Comparison of ENCODE assay signal across 7 cellular contexts in genomic region chr10:125064681-125065492, GRCh38.
DNase-seq lines count a peak whose midpoint lies in the region; ATAC-seq and TF ChIP-seq lines count a peak whose summit lies in the region.

No MANE protein-coding gene starts in this region.

- peaks cover 92 to 99% of the 10 kb centered on the region in 2 donors for H3K4me1 Mint-ChIP-seq in immature natural killer cell

- peaks cover 4 to 23% (median 11%) of the 10 kb centered on the region in 3 donors for H3K27me3 Mint-ChIP-seq in immature natural killer cell (ENCODE audit: low read depth in 3 of 3)

- intact Hi-C loops in tibial artery (cut with DNase I; ENCODE audit: low total_unique reads), result loop anchor here (5.0 to 10.0 kb wide), 3 partner anchors 63 to 150 kb away; partner anchors contain the start of gene CTBP2

- H3K27ac Mint-ChIP-seq in immature natural killer cell, result peak overlapping the region; percentile 77 to 95 (median 90)

- no peak overlapping the region for H3K4me3 ChIP-seq in tibial artery

- H3K27ac ChIP-seq in tibial artery, result peak overlapping the region; percentile 64 to 94

- no peaks in the 10 kb centered on the region for H3K36me3 ChIP-seq in tibial artery

- no peaks in the 10 kb centered on the region for H3K27me3 ChIP-seq in tibial artery

- H3K9me3 Mint-ChIP-seq in immature natural killer cell, result no peaks in the 10 kb centered on the region

- H3K36me3 Mint-ChIP-seq in immature natural killer cell, result peaks cover 0 to 5% (median 2%) of the 10 kb centered on the region in 3 donors

- DNase-seq in GM13976 (ENCODE audit: low spot score) (peak; percentile 86), HPDE6-E6E7 (ENCODE audit: extremely low spot score) (peak; percentile 83), immature natural killer cell (peak; percentile 66 to 73 (median 70)), tibial artery (no peak), T1000 (lab: John Stamatoyannopoulos, UW) (no peak)
- peak; percentile 18 to 27 for DNase-seq in activated CD4-positive, alpha-beta T cell treated with anti-CD3 and anti-CD28 coated beads, Interleukin-2, amount 50 U/mL, for 48 hours

- no peak for TF ChIP-seq CTCF in GM13976 (IDR thresholded peaks at IDR 0.05; ENCODE audit: borderline replicate concordance, control extremely low read depth, extremely low read depth, insufficient read depth, missing control alignments)
- TF ChIP-seq CTCF in tibial artery (IDR thresholded peaks at IDR 0.05), result no peak

- peak overlapping the region; percentile 54 to 78 (median 66) for H3K4me3 Mint-ChIP-seq in immature natural killer cell

- H3K4me1 ChIP-seq in tibial artery, result peaks cover 4 to 90% (median 71%) of the 10 kb centered on the region in 4 donors

- in situ Hi-C loops in GM13976 (cut with MboI; ENCODE audit: low sequenced_read_pairs, unreplicated experiment), result no loop called here

- H3K9me3 ChIP-seq in tibial artery, result no peaks in the 10 kb centered on the region

- peak; percentile 92 for ATAC-seq in GM21447 (IDR thresholded peaks at IDR 0.05; ENCODE audit: unreplicated experiment)

Comparison
In these comparisons a context has a peak if more than half of its experiments do, and no peak if none do; other contexts are left out.
1. DNase-seq: peak in GM13976 (single experiment), HPDE6-E6E7 (single experiment), activated CD4-positive, alpha-beta T cell treated with anti-CD3 and anti-CD28 coated beads, Interleukin-2, amount 50 U/mL, for 48 hours (2 of 2) and immature natural killer cell (3 of 3); none in tibial artery (0 of 2) and T1000 (single experiment).